In genomic region chr5:144065766-144066165, GRCh38 we compare ENCODE assay signal across 36 cellular contexts.
"Had no signal": no experiment of that assay in that cellular context is flagged by ENCODE, and none has a peak within 500 bp of the region (broad histone marks: within the 10 kb centered on the region; RNA-seq: fewer than 3 reads in every experiment).

No MANE protein-coding gene starts in this region.

- H3K4me1 ChIP-seq: adrenal gland, body of pancreas, breast epithelium had no signal

- H3K4me1 Mint-ChIP-seq: activated B cell treated with CpG ODN at 0.5 μM for 24 hours; activated CD4-positive, alpha-beta T cell treated with anti-CD3 and anti-CD28 coated beads, Interleukin-2, amount 10 ng/mL, durations not matched to agents 24 days and 14 days; activated naive CD8-positive, alpha-beta T cell treated with anti-CD3 and anti-CD28 coated beads for 36 hours; activated T-helper 17 cell treated with anti-CD3 and anti-CD28 coated beads, Interleukin-2, amount 50 U/mL, for 72 hours had no signal

- H3K9me3 ChIP-seq: adrenal gland, body of pancreas, breast epithelium had no signal

- DNase-seq: activated B cell treated with CpG ODN at 0.5 μM for 24 hours; activated CD4-positive, alpha-beta memory T cell treated with anti-CD3 and anti-CD28 coated beads for 36 hours; activated CD4-positive, alpha-beta T cell treated with anti-CD3 and anti-CD28 coated beads for 4 hours; activated CD4-positive, alpha-beta T cell treated with anti-CD3 and anti-CD28 coated beads, Interleukin-2, amount 10 ng/mL, durations not matched to agents 24 days and 14 days; activated CD4-positive, alpha-beta T cell treated with anti-CD3 and anti-CD28 coated beads, Interleukin-2, amount 50 U/mL, for 1 hour; activated CD4-positive, alpha-beta T cell treated with anti-CD3 and anti-CD28 coated beads, Interleukin-2, amount 50 U/mL, for 4 hours; activated CD4-positive, CD25-positive, alpha-beta regulatory T cell treated with anti-CD3 and anti-CD28 coated beads, Interleukin-2, amount 50 U/mL, for 72 hours; activated CD8-positive, alpha-beta memory T cell treated with anti-CD3 and anti-CD28 coated beads, Interleukin-2, amount 50 U/mL, for 4 hours; activated CD8-positive, alpha-beta T cell treated with anti-CD3 and anti-CD28 coated beads for 36 hours; activated effector memory CD4-positive, alpha-beta T cell treated with anti-CD3 and anti-CD28 coated beads, Interleukin-2, amount 50 U/mL, for 16 hours; activated gamma-delta T cell treated with Interleukin-2 at 50 U/mL for 16 hours; activated naive CD4-positive, alpha-beta T cell; activated naive CD4-positive, alpha-beta T cell treated with anti-CD3 and anti-CD28 coated beads for 36 hours; activated naive CD4-positive, alpha-beta T cell treated with anti-CD3 and anti-CD28 coated beads, Interleukin-2, amount 50 U/mL, for 16 hours; activated naive CD8-positive, alpha-beta T cell treated with anti-CD3 and anti-CD28 coated beads for 36 hours; activated T-cell treated with anti-CD3 and anti-CD28 coated beads for 4 hours; activated T-cell treated with anti-CD3 and anti-CD28 coated beads, Interleukin-2, amount 50 U/mL, for 1 hour; activated T-cell treated with anti-CD3 and anti-CD28 coated beads, Interleukin-2, amount 50 U/mL, for 4 hours; activated T-cell treated with anti-CD3 and anti-CD28 coated beads, Interleukin-2, amount 50 U/mL, for 72 hours; adrenal gland; amniotic stem cell; aorta; body of pancreas; brain microvascular endothelial cell; central memory CD4-positive, alpha-beta T cell; T-helper 2 cell; T-helper 9 cell had no signal

- H3K27me3 ChIP-seq: adrenal gland, body of pancreas, brain microvascular endothelial cell, breast epithelium had no signal

- H3K4me3 ChIP-seq: adrenal gland, body of pancreas, breast epithelium had no signal

- H3K4me3 Mint-ChIP-seq: activated B cell treated with CpG ODN at 0.5 μM for 24 hours; activated CD4-positive, alpha-beta memory T cell treated with anti-CD3 and anti-CD28 coated beads for 36 hours; activated CD4-positive, alpha-beta T cell treated with anti-CD3 and anti-CD28 coated beads, Interleukin-2, amount 10 ng/mL, durations not matched to agents 24 days and 14 days; activated CD8-positive, alpha-beta T cell treated with anti-CD3 and anti-CD28 coated beads for 36 hours; activated naive CD4-positive, alpha-beta T cell treated with anti-CD3 and anti-CD28 coated beads for 36 hours; activated naive CD8-positive, alpha-beta T cell treated with anti-CD3 and anti-CD28 coated beads for 36 hours; activated T-cell treated with anti-CD3 and anti-CD28 coated beads, Interleukin-2, amount 50 U/mL, for 4 hours; activated T-cell treated with anti-CD3 and anti-CD28 coated beads, Interleukin-2, amount 50 U/mL, for 72 hours; activated T-helper 1 cell treated with anti-CD3 and anti-CD28 coated beads, Interleukin-12 subunit alpha, Interleukin-12 subunit beta, Interleukin-2, Interleukin-4 antibody, amounts not matched to agents 30 ng/mL and 10 ng/mL and 1 ng/mL, durations not matched to agents 14 hours and 24 hours and 36 hours; activated T-helper 17 cell treated with anti-CD3 and anti-CD28 coated beads, Interleukin-2, amount 50 U/mL, for 72 hours; T-helper 1 cell treated with Interleukin-12 subunit alpha and Interleukin-12 subunit beta and Interleukin-4 antibody, amounts not matched to agents 30 μg/mL and 1 μg/mL, for 36 hours; T-helper 2 cell treated with Interferon-gamma antibody and Interleukin-4, amounts not matched to agents 5 μg/mL and 100 μg/mL, for 36 hours had no signal

- H3K36me3 Mint-ChIP-seq: activated CD4-positive, alpha-beta memory T cell treated with anti-CD3 and anti-CD28 coated beads for 36 hours; activated naive CD4-positive, alpha-beta T cell treated with anti-CD3 and anti-CD28 coated beads, Interleukin-2, amount 50 U/mL, for 72 hours; activated naive CD8-positive, alpha-beta T cell treated with anti-CD3 and anti-CD28 coated beads for 36 hours had no signal

- H3K36me3 ChIP-seq: adrenal gland, brain microvascular endothelial cell, breast epithelium had no signal

- H3K27me3 Mint-ChIP-seq: activated B cell treated with CpG ODN at 0.5 μM for 24 hours; activated CD4-positive, alpha-beta memory T cell treated with anti-CD3 and anti-CD28 coated beads for 36 hours; activated CD4-positive, alpha-beta T cell treated with anti-CD3 and anti-CD28 coated beads, Interleukin-2, amount 10 ng/mL, durations not matched to agents 24 days and 14 days; activated CD8-positive, alpha-beta T cell treated with anti-CD3 and anti-CD28 coated beads for 36 hours; activated naive CD8-positive, alpha-beta T cell treated with anti-CD3 and anti-CD28 coated beads for 36 hours; activated T-helper 17 cell treated with anti-CD3 and anti-CD28 coated beads, Interleukin-2, amount 50 U/mL, for 72 hours had no signal

- H3K9me3 Mint-ChIP-seq: activated T-cell treated with anti-CD3 and anti-CD28 coated beads, Interleukin-2, amount 50 U/mL, for 72 hours had no signal

- ATAC-seq: activated CD8-positive, alpha-beta T cell treated with anti-CD3 and anti-CD28 coated beads for 36 hours; activated naive CD4-positive, alpha-beta T cell treated with anti-CD3 and anti-CD28 coated beads, Interleukin-2, amount 50 U/mL, for 72 hours; activated T-cell treated with anti-CD3 and anti-CD28 coated beads, Interleukin-2, amount 50 U/mL, for 4 hours; activated T-cell treated with anti-CD3 and anti-CD28 coated beads, Interleukin-2, amount 50 U/mL, for 72 hours; activated T-helper 17 cell treated with anti-CD3 and anti-CD28 coated beads, Interleukin-2, amount 50 U/mL, for 72 hours; body of pancreas had no signal

- H3K27ac Mint-ChIP-seq: activated B cell treated with CpG ODN at 0.5 μM for 24 hours; activated CD4-positive, alpha-beta memory T cell treated with anti-CD3 and anti-CD28 coated beads for 36 hours; activated CD4-positive, alpha-beta T cell treated with anti-CD3 and anti-CD28 coated beads, Interleukin-2, amount 10 ng/mL, durations not matched to agents 24 days and 14 days; activated CD8-positive, alpha-beta T cell treated with anti-CD3 and anti-CD28 coated beads for 36 hours; activated naive CD4-positive, alpha-beta T cell treated with anti-CD3 and anti-CD28 coated beads for 36 hours; activated naive CD4-positive, alpha-beta T cell treated with anti-CD3 and anti-CD28 coated beads, Interleukin-2, amount 50 U/mL, for 72 hours; activated naive CD8-positive, alpha-beta T cell treated with anti-CD3 and anti-CD28 coated beads for 36 hours; activated T-cell treated with anti-CD3 and anti-CD28 coated beads, Interleukin-2, amount 50 U/mL, for 72 hours; activated T-helper 1 cell treated with anti-CD3 and anti-CD28 coated beads, Interleukin-12 subunit alpha, Interleukin-12 subunit beta, Interleukin-2, Interleukin-4 antibody, amounts not matched to agents 30 ng/mL and 10 ng/mL and 1 ng/mL, durations not matched to agents 14 hours and 24 hours and 36 hours; activated T-helper 17 cell treated with anti-CD3 and anti-CD28 coated beads, Interleukin-2, amount 50 U/mL, for 72 hours; T-helper 1 cell treated with Interleukin-12 subunit alpha and Interleukin-12 subunit beta and Interleukin-4 antibody, amounts not matched to agents 30 μg/mL and 1 μg/mL, for 36 hours; T-helper 2 cell treated with Interferon-gamma antibody and Interleukin-4, amounts not matched to agents 5 μg/mL and 100 μg/mL, for 36 hours had no signal

- H3K27ac ChIP-seq: adrenal gland, body of pancreas, brain microvascular endothelial cell, breast epithelium, VCaP had no signal

- FAIRE-seq: astrocyte, TTC549 had no signal
